In genomic region chr2:205701509-205701908, GRCh38 we compare ENCODE assay signal across 11 cellular contexts. TPM values are rescaled to one million over a fixed set of nuclear protein-coding genes. Genes with fewer than 3 reads are reported as not detected.
DNase-seq lines count a peak whose midpoint lies in the region; ATAC-seq and TF ChIP-seq lines count a peak whose summit lies in the region.
"Had no signal": no experiment of that assay in that cellular context is flagged by ENCODE, and none has a peak within 500 bp of the region (broad histone marks: within the 10 kb centered on the region; RNA-seq: fewer than 3 reads in every experiment).

No MANE protein-coding gene starts in this region.

- H3K9me3 ChIP-seq in left ventricle myocardium inferior (replicated peaks): no peaks in the 10 kb centered on the region
- no peaks in the 10 kb centered on the region for H3K9me3 ChIP-seq in right cardiac atrium (ENCODE audit: control insufficient read depth, low read length)
- no peaks in the 10 kb centered on the region for H3K9me3 ChIP-seq in colonic mucosa
- no peaks in the 10 kb centered on the region for H3K9me3 ChIP-seq in mesodermal cell (ENCODE audit: control insufficient read depth, low read length)
- H3K9me3 ChIP-seq in upper lobe of right lung: no peaks in the 10 kb centered on the region
- H3K9me3 ChIP-seq: upper lobe of left lung had no signal

- no peak for TF ChIP-seq POLR2A in lower leg skin (IDR thresholded peaks at IDR 0.05)

- H3K27me3 ChIP-seq in left ventricle myocardium inferior (ENCODE audit: low read depth) (no peaks in the 10 kb centered on the region), right cardiac atrium (ENCODE audit: control insufficient read depth, insufficient read depth) (no peaks in the 10 kb centered on the region), colonic mucosa (no peaks in the 10 kb centered on the region), upper lobe of right lung (no peaks in the 10 kb centered on the region)
- H3K27me3 ChIP-seq: upper lobe of left lung had no signal

- H3K27ac ChIP-seq in left ventricle myocardium inferior (replicated peaks): peak overlapping the region; percentile 55
- H3K27ac ChIP-seq in right cardiac atrium (ENCODE audit: low read length): no peak overlapping the region
- H3K27ac ChIP-seq in colonic mucosa: peak overlapping the region; percentile 64
- H3K27ac ChIP-seq in mesodermal cell (ENCODE audit: low read depth, low read length, severe bottlenecking): peak overlapping the region; percentile 91
- peak overlapping the region; percentile 43 for H3K27ac ChIP-seq in upper lobe of right lung

- intact Hi-C loops in left ventricle myocardium inferior (cut with micrococcal nuclease): no loop called here
- intact Hi-C loops in right cardiac atrium (cut with DNase I): no loop called here
- intact Hi-C loops in colonic mucosa (cut with DNase I): no loop called here
- intact Hi-C loops in upper lobe of right lung (cut with DNase I): no loop called here
- intact Hi-C loops in lower leg skin (cut with DNase I; ENCODE audit: low total_unique reads): no loop called here

- H3K4me3 ChIP-seq in left ventricle myocardium inferior: no peak overlapping the region
- H3K4me3 ChIP-seq in right cardiac atrium (ENCODE audit: low read length): no peak overlapping the region
- no peak overlapping the region for H3K4me3 ChIP-seq in colonic mucosa
- no peak overlapping the region for H3K4me3 ChIP-seq in mesodermal cell (ENCODE audit: extremely low read depth, insufficient read depth, low read length, poor library complexity, severe bottlenecking)
- H3K4me3 ChIP-seq in upper lobe of right lung: no peak overlapping the region
- no peak overlapping the region for H3K4me3 ChIP-seq in lower leg skin (ENCODE audit: low read depth, poor library complexity, severe bottlenecking)
- H3K4me3 ChIP-seq: upper lobe of left lung had no signal

- DNase-seq in left ventricle myocardium inferior (no peak), right cardiac atrium (no peak), colonic mucosa (no peak), upper lobe of right lung (no peak), NCI-H774 (lab: John Stamatoyannopoulos, UW) (no peak), lower leg skin (ENCODE audit: low spot score in 2 of 2) (no peak)
- DNase-seq: activated CD4-positive, alpha-beta T cell treated with anti-CD3 and anti-CD28 coated beads for 4 hours; T-cell; upper lobe of left lung had no signal

- ATAC-seq in right cardiac atrium (no peak), upper lobe of right lung (no peak), GM18861 (IDR thresholded peaks at IDR 0.05; ENCODE audit: unreplicated experiment) (no peak)
- ATAC-seq: T-cell had no signal

- no peak for TF ChIP-seq CTCF in left ventricle myocardium inferior (IDR thresholded peaks at IDR 0.05; ENCODE audit: borderline replicate concordance)
- no peak for TF ChIP-seq CTCF in colonic mucosa (IDR thresholded peaks at IDR 0.05)
- no peak for TF ChIP-seq CTCF in upper lobe of right lung (IDR thresholded peaks at IDR 0.05)
- TF ChIP-seq CTCF in lower leg skin (IDR thresholded peaks at IDR 0.05): no peak

- H3K9ac ChIP-seq in colonic mucosa (ENCODE audit: low read depth in 2 of 2, low read length in 2 of 2): no peak overlapping the region

- H3K4me1 ChIP-seq in left ventricle myocardium inferior (peaks cover 57% of the 10 kb centered on the region), right cardiac atrium (ENCODE audit: control insufficient read depth, insufficient read depth, low read length) (peaks cover 15% of the 10 kb centered on the region), colonic mucosa (no peaks in the 10 kb centered on the region), mesodermal cell (ENCODE audit: control insufficient read depth, insufficient read depth, low read length, poor library complexity, severe bottlenecking) (peaks cover 94% of the 10 kb centered on the region), upper lobe of right lung (peaks cover 72% of the 10 kb centered on the region)

- no peaks in the 10 kb centered on the region for H3K36me3 ChIP-seq in left ventricle myocardium inferior
- no peaks in the 10 kb centered on the region for H3K36me3 ChIP-seq in colonic mucosa
- peaks cover 53% of the 10 kb centered on the region for H3K36me3 ChIP-seq in mesodermal cell (ENCODE audit: control insufficient read depth, insufficient read depth, low read length)
- H3K36me3 ChIP-seq in upper lobe of right lung: no peaks in the 10 kb centered on the region

- WGBS in right cardiac atrium: 86% methylated on average over 1 of the region's 1 CpG
- WGBS in mesodermal cell (ENCODE audit: insufficient coverage in 2 of 2), 2 experiments: no CpG with 5 or more reads among the region's 1 CpG
- 78 to 88% methylated on average over 1 of the region's 1 CpG for WGBS in lower leg skin, 2 donors

RNA-seq across cellular contexts. Expression of gene NRP2, which starts 19.2 kb away (rescaled TPM):
- total RNA-seq in left ventricle myocardium inferior: 7.6 TPM
- total RNA-seq in right cardiac atrium: 10 to 100 TPM in 1 of 4 donors, 1 to 10 TPM in 3; 8.9 to 11.1 (median 9.7) TPM
- 5.7 TPM for polyA plus RNA-seq in right cardiac atrium
- 10 to 100 TPM in 1 of 2 donors, 1 to 10 TPM in 1; 5.4 to 25.2 TPM for total RNA-seq in colonic mucosa
- polyA plus RNA-seq in mesodermal cell (2013, experiment 1 of 2): 195 TPM
- polyA plus RNA-seq in mesodermal cell (2013, experiment 2 of 2): 172 TPM
- 75.3 TPM for total RNA-seq in upper lobe of right lung
- 10 to 100 TPM in 1 of 4 donors, 1 to 10 TPM in 3; 4.0 to 11.5 (median 5.9) TPM for total RNA-seq in lower leg skin
